ENCODE assay signal across 8 cellular contexts in the genomic region with DNA sequence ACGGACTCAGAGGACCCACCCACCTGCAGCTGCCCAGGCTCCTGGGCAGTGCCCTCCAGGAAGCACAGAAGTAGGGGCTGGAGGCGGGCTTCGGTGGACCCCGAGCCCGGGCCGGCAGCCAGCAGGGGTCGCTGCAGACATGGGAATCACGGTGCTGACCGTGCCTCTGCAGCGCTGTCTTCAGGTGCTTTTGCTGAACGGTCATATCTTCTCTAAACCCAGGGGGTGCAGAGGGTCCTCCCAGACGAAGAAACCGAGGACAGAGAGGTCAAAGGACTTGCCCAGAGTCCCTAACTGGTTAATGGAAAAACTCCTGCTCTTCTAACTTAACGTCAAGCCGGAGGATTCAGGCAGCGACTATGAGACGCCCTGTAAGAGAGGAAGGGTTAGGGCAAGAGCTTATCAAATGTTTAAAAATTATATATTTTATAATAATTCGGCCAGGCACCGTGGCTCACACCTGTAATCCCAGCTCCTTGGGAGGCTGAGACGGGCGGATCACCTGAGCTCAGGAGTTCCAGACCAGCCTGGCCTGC. TPM values are rescaled to one million over a fixed set of nuclear protein-coding genes. Genes with fewer than 3 reads are reported as not detected.
DNase-seq lines count a peak whose midpoint lies in the region; ATAC-seq, FAIRE-seq and TF ChIP-seq lines count a peak whose summit lies in the region.

No MANE protein-coding gene starts in this region.

- WGBS in small intestine, 3 donors, result 18 to 30% (median 19%) methylated on average over 21 of the region's 21 CpGs

- peak; percentile 39 for ATAC-seq in GM19468 (IDR thresholded peaks at IDR 0.05; ENCODE audit: extremely low read depth, unreplicated experiment)

- peaks cover 3% of the 10 kb centered on the region in 2 donors for H3K4me1 ChIP-seq in small intestine (ENCODE audit: control insufficient read depth in 2 of 2, insufficient read depth in 1 of 2, low read depth in 1 of 2, low read length in 1 of 2)

- H3K4me3 ChIP-seq in foreskin fibroblast (ENCODE audit: low read depth in 1 of 2, low read length in 2 of 2) (no peak overlapping the region), small intestine (ENCODE audit: low read depth in 1 of 2, low read length in 2 of 2) (no peak overlapping the region)

- DNase-seq in AG09319 (ENCODE audit: extremely low read depth, low read depth) (no peak), NCI-H146 (lab: John Stamatoyannopoulos, UW) (peak; percentile 74), activated T-cell treated with anti-CD3 and anti-CD28 coated beads for 1 hour (ENCODE audit: low read depth) (peak; percentile 60), foreskin fibroblast (peak in 1 of 2 donors; percentile 41), small intestine (peak; percentile 49), NCI-H1105 treated with DMSO at 0.1 percent for 48 hours (lab: John Stamatoyannopoulos, UW) (no peak), HPDE6-E6E7 (ENCODE audit: extremely low spot score) (no peak)

- TF ChIP-seq CTCF in AG09319 (IDR thresholded peaks at IDR 0.05; ENCODE audit: low read depth, low read length) (peak; percentile 47), foreskin fibroblast (IDR thresholded peaks at IDR 0.05; ENCODE audit: low read depth, low read length) (peak; percentile 58)

- FAIRE-seq in small intestine (lab: Jason Lieb, UNC), result no peak

- H3K27ac ChIP-seq in small intestine (ENCODE audit: low read depth in 1 of 2, low read length in 1 of 2), result no peak overlapping the region

- no peaks in the 10 kb centered on the region for H3K9me3 ChIP-seq in small intestine (ENCODE audit: control insufficient read depth, low read depth)

- no peaks in the 10 kb centered on the region for H3K36me3 ChIP-seq in small intestine (ENCODE audit: control insufficient read depth in 2 of 2, insufficient read depth in 2 of 2, low read length in 2 of 2)

- no peaks in the 10 kb centered on the region for H3K27me3 ChIP-seq in small intestine (ENCODE audit: control insufficient read depth in 2 of 2, insufficient read depth in 2 of 2, low read length in 2 of 2)

RNA-seq across cellular contexts. Expression of gene LEFTY2, which starts 21.5 kb away (rescaled TPM):
- under 1 TPM in 1 of 3 donors, not detected in 2; 0.01 TPM for polyA plus RNA-seq in small intestine

RNA-seq across cellular contexts. Expression of gene SDE2, which starts 36.6 kb away (rescaled TPM):
- 10 to 100 TPM in 1 of 3 donors, 1 to 10 TPM in 2; 7.8 to 10.9 (median 8.5) TPM for polyA plus RNA-seq in small intestine

RNA-seq across cellular contexts. Expression of gene PYCR2, which starts 38.5 kb away (rescaled TPM):
- 10 to 100 TPM; 31.9 to 68.0 (median 32.9) TPM for polyA plus RNA-seq in small intestine

Comparison
In these comparisons a context has a peak if more than half of its experiments do, and no peak if none do; other contexts are left out.
1. DNase-seq: peak in NCI-H146 (single experiment), activated T-cell treated with anti-CD3 and anti-CD28 coated beads for 1 hour (single experiment) and small intestine (single experiment); none in AG09319 (single experiment), NCI-H1105 treated with DMSO at 0.1 percent for 48 hours (single experiment) and HPDE6-E6E7 (single experiment).